Comparison of ENCODE assay signal across 9 cellular contexts in the genomic region with DNA sequence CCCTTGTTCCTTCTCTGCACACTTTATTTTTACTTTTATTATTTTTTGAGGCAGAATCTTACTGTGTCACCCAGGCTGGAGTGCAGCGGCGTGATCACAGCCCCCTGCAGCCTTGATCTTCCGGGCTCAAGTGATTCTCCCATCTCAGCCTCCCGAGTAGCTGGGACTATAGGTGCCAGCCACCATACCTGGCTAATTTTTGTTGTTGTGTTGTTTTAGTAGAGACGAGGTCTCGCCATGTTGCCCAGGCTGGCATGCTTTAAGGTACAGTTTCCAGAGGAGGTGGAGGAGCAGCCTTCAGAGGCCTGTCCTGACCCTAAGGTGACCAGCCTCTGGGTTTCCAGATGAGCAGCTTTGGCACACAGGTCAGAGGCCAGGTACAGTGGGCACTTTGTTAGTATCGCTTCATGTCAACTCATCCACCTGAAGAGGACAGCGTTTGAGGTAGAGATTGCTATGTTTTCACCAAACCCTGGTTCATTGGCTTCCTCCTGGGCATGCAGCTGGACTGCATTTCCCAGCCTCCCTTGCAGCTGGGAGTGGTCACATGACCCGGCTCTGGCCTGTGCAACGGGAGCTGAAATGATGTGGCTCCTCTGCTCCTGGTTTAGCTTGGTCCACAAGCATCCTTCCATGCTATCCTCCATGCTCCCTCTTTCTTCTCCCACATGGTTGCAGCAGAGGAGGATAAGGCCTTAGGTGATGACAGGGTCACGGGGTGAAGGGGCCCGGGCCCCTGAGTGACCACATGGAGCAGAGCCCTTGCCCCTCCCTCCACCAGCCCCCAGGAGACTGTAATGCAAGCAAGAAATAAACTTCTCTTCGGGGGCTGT.
DNase-seq lines count a peak whose midpoint lies in the region; ATAC-seq, FAIRE-seq and TF ChIP-seq lines count a peak whose summit lies in the region.
"Had no signal": no experiment of that assay in that cellular context is flagged by ENCODE, and none has a peak within 500 bp of the region (broad histone marks: within the 10 kb centered on the region; RNA-seq: fewer than 3 reads in every experiment).

No MANE protein-coding gene starts in this region.

- H2AK5ac ChIP-seq in trophoblast cell (ENCODE audit: low read length), result no peak overlapping the region

- H3K36me3 Mint-ChIP-seq in T-helper 2 cell treated with Interferon-gamma antibody and Interleukin-4, amounts not matched to agents 5 μg/mL and 100 μg/mL, for 36 hours (ENCODE audit: low read depth), result no peaks in the 10 kb centered on the region

- no peak overlapping the region for H3K27ac Mint-ChIP-seq in T-helper 2 cell treated with Interferon-gamma antibody and Interleukin-4, amounts not matched to agents 5 μg/mL and 100 μg/mL, for 36 hours

- H2BK12ac ChIP-seq in trophoblast cell (ENCODE audit: low read length), result peak overlapping the region; percentile 61

- no peaks in the 10 kb centered on the region for H3K9me3 ChIP-seq in endothelial cell of umbilical vein (replicated peaks; ENCODE audit: control insufficient read depth, insufficient read depth, low read length)
- H3K9me3 ChIP-seq in trophoblast cell (ENCODE audit: insufficient read depth, low read depth, low read length), result no peaks in the 10 kb centered on the region

- no peak overlapping the region for H3K18ac ChIP-seq in trophoblast cell (ENCODE audit: low read length)

- H3K4me3 ChIP-seq in endothelial cell of umbilical vein (replicated peaks in 1 of 3; ENCODE audit: insufficient read depth in 1 of 3, low read depth in 1 of 3, low read length in 3 of 3) (no peak overlapping the region), trophoblast cell (ENCODE audit: low read depth, low read length) (no peak overlapping the region)

- H3K4ac ChIP-seq in trophoblast cell (ENCODE audit: low read depth, low read length), result no peak overlapping the region

- no peak overlapping the region for H4K8ac ChIP-seq in trophoblast cell (ENCODE audit: low read depth, low read length)

- H3K36me3 ChIP-seq in endothelial cell of umbilical vein (ENCODE audit: control insufficient read depth in 2 of 2, extremely low read depth in 1 of 2, insufficient read depth in 2 of 2, low read length in 2 of 2) (no peaks in the 10 kb centered on the region), trophoblast cell (ENCODE audit: control insufficient read depth in 1 of 2, insufficient read depth in 2 of 2, low read length in 2 of 2) (no peaks in the 10 kb centered on the region)

- no peak overlapping the region for H4K12ac ChIP-seq in trophoblast cell (ENCODE audit: low read depth, low read length)

- BruUV-seq in endothelial cell of umbilical vein (replicated peaks; lab: Mats Ljungman, UMichigan), result no TSS peak

- TF ChIP-seq CTCF in GM10248 (IDR thresholded peaks at IDR 0.05; ENCODE audit: control extremely low read depth, extremely low read depth, low read depth, missing control alignments) (no peak), endothelial cell of umbilical vein (IDR thresholded peaks at IDR 0.05; ENCODE audit: extremely low read depth in 1 of 2, insufficient read depth in 1 of 2, low read depth in 1 of 2, low read length in 2 of 2) (no peak)

- H3K4me1 ChIP-seq in endothelial cell of umbilical vein (ENCODE audit: control insufficient read depth, extremely low read depth, insufficient read depth, low read length) (peaks cover 8% of the 10 kb centered on the region), trophoblast cell (ENCODE audit: control insufficient read depth in 1 of 2, insufficient read depth in 2 of 2, low read length in 2 of 2) (peaks cover 34 to 36% of the 10 kb centered on the region in 2 experiments)

- H3K27ac ChIP-seq in endothelial cell of umbilical vein (ENCODE audit: insufficient read depth, low read depth, low read length), result no peak overlapping the region
- no peak overlapping the region for H3K27ac ChIP-seq in trophoblast cell (ENCODE audit: low read depth, low read length)
- H3K27ac ChIP-seq: epithelial cell of prostate had no signal

- H4K91ac ChIP-seq in trophoblast cell (ENCODE audit: low read depth, low read length), result peak overlapping the region; percentile 5

- no peaks in the 10 kb centered on the region for H3K9me1 ChIP-seq in endothelial cell of umbilical vein (replicated peaks; ENCODE audit: control insufficient read depth, extremely low read depth, insufficient read depth, low read length)

- no peaks in the 10 kb centered on the region for H4K20me1 ChIP-seq in endothelial cell of umbilical vein (replicated peaks; ENCODE audit: control insufficient read depth, extremely low read depth, insufficient read depth, low read length)

- H3K79me2 ChIP-seq in endothelial cell of umbilical vein (ENCODE audit: control insufficient read depth, insufficient read depth, low read length) (no peaks in the 10 kb centered on the region), trophoblast cell (ENCODE audit: control insufficient read depth, insufficient read depth, low read length, poor library complexity) (peaks cover 7% of the 10 kb centered on the region)

- peaks cover 35% of the 10 kb centered on the region for H3K79me1 ChIP-seq in trophoblast cell (ENCODE audit: low read length)

- H2BK5ac ChIP-seq in trophoblast cell (ENCODE audit: low read depth, low read length, poor library complexity), result no peak overlapping the region

- no peak overlapping the region for H2AFZ ChIP-seq in endothelial cell of umbilical vein (ENCODE audit: low read depth, low read length)
- no peak overlapping the region for H2AFZ ChIP-seq in trophoblast cell (ENCODE audit: insufficient read depth, low read length, poor library complexity)

- no peaks in the 10 kb centered on the region for H3K27me3 Mint-ChIP-seq in T-helper 2 cell treated with Interferon-gamma antibody and Interleukin-4, amounts not matched to agents 5 μg/mL and 100 μg/mL, for 36 hours (ENCODE audit: low read depth)

- no peaks in the 10 kb centered on the region for H3K27me3 ChIP-seq in endothelial cell of umbilical vein (ENCODE audit: control insufficient read depth in 2 of 2, insufficient read depth in 2 of 2, low read length in 2 of 2)
- H3K27me3 ChIP-seq in trophoblast cell (ENCODE audit: insufficient read depth, low read length), result no peaks in the 10 kb centered on the region

- H2BK120ac ChIP-seq in trophoblast cell (ENCODE audit: insufficient read depth, low read length, poor library complexity), result no peak overlapping the region

- dilution Hi-C loops in endothelial cell of umbilical vein (cut with MboI; ENCODE audit: extremely low pct_ligation_motif_present, low sequenced_read_pairs), result no loop called here

- H3K9ac ChIP-seq in endothelial cell of umbilical vein (replicated peaks; ENCODE audit: extremely low read depth, insufficient read depth, low read length), result no peak overlapping the region
- no peak overlapping the region for H3K9ac ChIP-seq in trophoblast cell (ENCODE audit: low read length)

- no peak for ATAC-seq in HG03565 (IDR thresholded peaks at IDR 0.05; ENCODE audit: unreplicated experiment)

- no peak for TF ChIP-seq POLR2A in endothelial cell of umbilical vein (IDR thresholded peaks at IDR 0.05; ENCODE audit: low read depth, low read length)

- intact Hi-C loops in endothelial cell of umbilical vein (cut with micrococcal nuclease), result no loop called here

- POLR2A ChIA-PET in GM10248 (lab: Yijun Ruan, JAX) (no interaction called here), endothelial cell of umbilical vein (lab: Charles Lee) (no interaction called here)

- peaks cover 15% of the 10 kb centered on the region for H3K4me1 Mint-ChIP-seq in T-helper 2 cell treated with Interferon-gamma antibody and Interleukin-4, amounts not matched to agents 5 μg/mL and 100 μg/mL, for 36 hours (ENCODE audit: low read depth)

- H3K9me3 Mint-ChIP-seq in T-helper 2 cell treated with Interferon-gamma antibody and Interleukin-4, amounts not matched to agents 5 μg/mL and 100 μg/mL, for 36 hours, result no peaks in the 10 kb centered on the region

- FAIRE-seq in endothelial cell of umbilical vein (lab: Jason Lieb, UNC), result peak; percentile 88

- H3K4me2 ChIP-seq in endothelial cell of umbilical vein (ENCODE audit: insufficient read depth, low read length), result no peak overlapping the region
- H3K4me2 ChIP-seq in trophoblast cell (ENCODE audit: low read length), result no peak overlapping the region

- peak overlapping the region; percentile 16 for H3K14ac ChIP-seq in trophoblast cell (ENCODE audit: low read length)

- H3K23ac ChIP-seq in trophoblast cell (ENCODE audit: low read length), result no peak overlapping the region

- no CpG with 5 or more reads among the region's 13 CpGs for WGBS in trophoblast cell (ENCODE audit: extremely low coverage, insufficient coverage, insufficient read length)

- no peak overlapping the region for H3K4me3 Mint-ChIP-seq in T-helper 2 cell treated with Interferon-gamma antibody and Interleukin-4, amounts not matched to agents 5 μg/mL and 100 μg/mL, for 36 hours

- CTCF ChIA-PET in GM10248 (lab: Yijun Ruan, JAX) (no interaction called here), endothelial cell of umbilical vein (lab: Charles Lee) (interaction anchor here (1.0 to 1.2 kb wide), 2 partner anchors 177 to 179 kb away, joined by 3 read pairs; no protein-coding TSS in a partner anchor)

- DNase-seq in GM10248 (ENCODE audit: extremely low spot score) (peak; percentile 30), NCI-H2171 treated with DMSO at 0.1 percent for 48 hours (lab: John Stamatoyannopoulos, UW) (peak; percentile 53), endothelial cell of umbilical vein (ENCODE audit: low read depth, low spot score) (no peak), trophoblast cell (peak in 1 of 2 donors; percentile 28), NCI-H146 (lab: John Stamatoyannopoulos, UW) (no peak), NCI-H2029 treated with DMSO at 0.1 percent for 48 hours (lab: John Stamatoyannopoulos, UW) (no peak)
- no peak for DNase-seq in T-helper 2 cell treated with Interferon-gamma antibody and Interleukin-4, amounts not matched to agents 5 μg/mL and 100 μg/mL, for 36 hours (ENCODE audit: low spot score)

TF ChIP-seq in endothelial cell of umbilical vein, 7 proteins besides CTCF, POLR2A, EP300 and RAD21:
- TF ChIP-seq, protein P1, sequence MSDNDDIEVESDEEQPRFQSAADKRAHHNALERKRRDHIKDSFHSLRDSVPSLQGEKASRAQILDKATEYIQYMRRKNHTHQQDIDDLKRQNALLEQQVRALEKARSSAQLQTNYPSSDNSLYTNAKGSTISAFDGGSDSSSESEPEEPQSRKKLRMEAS (IDR thresholded peaks at IDR 0.05; ENCODE audit: insufficient read depth, insufficient read length), result peak; percentile 30
- TF ChIP-seq POLR2AphosphoS5 (IDR thresholded peaks at IDR 0.05; ENCODE audit: insufficient read depth, low read depth, low read length) (no peak), MYC (IDR thresholded peaks at IDR 0.05; ENCODE audit: low read depth, low read length) (no peak), EZH2 (IDR thresholded peaks at IDR 0.05; ENCODE audit: borderline replicate concordance, low read depth, low read length, severe bottlenecking) (no peak), GATA2 (IDR thresholded peaks at IDR 0.05; ENCODE audit: insufficient read depth, insufficient read length, low read depth, low read length) (no peak)

Comparison
In these comparisons a context has a peak if more than half of its experiments do, and no peak if none do; other contexts are left out.
1. DNase-seq: peak in GM10248 (single experiment) and NCI-H2171 treated with DMSO at 0.1 percent for 48 hours (single experiment); none in endothelial cell of umbilical vein (single experiment), NCI-H146 (single experiment), NCI-H2029 treated with DMSO at 0.1 percent for 48 hours (single experiment) and T-helper 2 cell treated with Interferon-gamma antibody and Interleukin-4, amounts not matched to agents 5 μg/mL and 100 μg/mL, for 36 hours (single experiment).